ENCODE assay signal across 11 cellular contexts in genomic region chr16:27769561-27770222, GRCh38.
DNase-seq lines count a peak whose midpoint lies in the region; ATAC-seq, FAIRE-seq and TF ChIP-seq lines count a peak whose summit lies in the region.
"Had no signal": no experiment of that assay in that cellular context is flagged by ENCODE, and none has a peak within 500 bp of the region (broad histone marks: within the 10 kb centered on the region; RNA-seq: fewer than 3 reads in every experiment).

No MANE protein-coding gene starts in this region.

- H3K9me3 ChIP-seq in Panc1 (ENCODE audit: control insufficient read depth, insufficient read depth, low read depth, low read length), result no peaks in the 10 kb centered on the region; the same call in 1 of the 2 replicates
- no peaks in the 10 kb centered on the region for H3K9me3 ChIP-seq in BE2C

- in situ Hi-C loops in Panc1 (cut with HindIII; ENCODE audit: low pct_unique_long_range_greater_than_20kb, low sequenced_read_pairs), result no loop called here

- no peak overlapping the region for H3K27ac ChIP-seq in Panc1 (ENCODE audit: low read length)

- CTCF ChIA-PET in Panc1 (lab: Charles Lee), result no interaction called here

- TF ChIP-seq CTCF in Panc1 (IDR thresholded peaks at IDR 0.05) (no peak), fibroblast of mammary gland (conservative IDR thresholded peaks at IDR 0.05; ENCODE audit: control insufficient read depth, insufficient read depth, low read depth, low read length) (no peak), D721Med (IDR thresholded peaks at IDR 0.05; ENCODE audit: insufficient read depth, missing control alignments) (no peak), BE2C (IDR thresholded peaks at IDR 0.05; ENCODE audit: low read depth, low read length) (no peak)

- no peak for FAIRE-seq in D721Med (lab: Jason Lieb, UNC)

- no TSS peak for BruUV-seq in Panc1 (replicated peaks; lab: Mats Ljungman, UMichigan)

- H3K27me3 ChIP-seq in Panc1 (ENCODE audit: control insufficient read depth, insufficient read depth, low read length), result no peaks in the 10 kb centered on the region
- H3K27me3 ChIP-seq in BE2C, result no peaks in the 10 kb centered on the region

- intact Hi-C loops in Panc1 (cut with micrococcal nuclease; ENCODE audit: unreplicated experiment), result no loop called here

- H3K4me3 ChIP-seq in Panc1 (ENCODE audit: low read depth in 2 of 2, low read length in 2 of 2), result no peak overlapping the region
- H3K4me3 ChIP-seq in fibroblast of mammary gland (ENCODE audit: control insufficient read depth, low read depth, low read length), result no peak overlapping the region
- no peak overlapping the region for H3K4me3 ChIP-seq in BE2C (ENCODE audit: low read depth, low read length)

- H3K4me1 ChIP-seq in Panc1 (ENCODE audit: control insufficient read depth, insufficient read depth, low read length), result peaks cover 5% of the 10 kb centered on the region; the same call in 1 of the 2 replicates
- H3K4me1 ChIP-seq in BE2C, result no peaks in the 10 kb centered on the region

- no peaks in the 10 kb centered on the region for H3K36me3 ChIP-seq in Panc1 (ENCODE audit: control insufficient read depth, insufficient read depth, low read length)
- no peaks in the 10 kb centered on the region for H3K36me3 ChIP-seq in BE2C

- peak; percentile 90 for DNase-seq in ELR (ENCODE audit: low read depth)
- DNase-seq in Panc1 (ENCODE audit: low read depth, low spot score), result no peak
- DNase-seq in fibroblast of mammary gland (ENCODE audit: low read depth), result peak; percentile 27
- peak; percentile 77 for DNase-seq in renal cortical epithelial cell (ENCODE audit: low read depth)
- no peak for DNase-seq in D721Med (ENCODE audit: insufficient read length, low spot score)
- DNase-seq in SIG-M5 treated with dmso at 0.1 percent for 504 hours (lab: John Stamatoyannopoulos, UW; ENCODE audit: unreplicated experiment), result no peak
- DNase-seq in HuH-7.5 (ENCODE audit: low spot score), result no peak
- no peak for DNase-seq in BE2C
- DNase-seq: activated effector memory CD4-positive, alpha-beta T cell treated with anti-CD3 and anti-CD28 coated beads, Interleukin-2, amount 50 U/mL, for 16 hours; NCI-H187; RPMI8226 had no signal

- POLR2A ChIA-PET in Panc1 (lab: Charles Lee), result no interaction called here

- ATAC-seq in Panc1, result peak; percentile 55

Comparison
In these comparisons a context has a peak if more than half of its experiments do, and no peak if none do; other contexts are left out.
1. DNase-seq: peak in ELR (single experiment), fibroblast of mammary gland (single experiment) and renal cortical epithelial cell (single experiment); none in Panc1 (single experiment), D721Med (single experiment), SIG-M5 treated with dmso at 0.1 percent for 504 hours (single experiment), HuH-7.5 (single experiment) and BE2C (single experiment).